ENCODE assay signal across 13 cellular contexts in the genomic region with DNA sequence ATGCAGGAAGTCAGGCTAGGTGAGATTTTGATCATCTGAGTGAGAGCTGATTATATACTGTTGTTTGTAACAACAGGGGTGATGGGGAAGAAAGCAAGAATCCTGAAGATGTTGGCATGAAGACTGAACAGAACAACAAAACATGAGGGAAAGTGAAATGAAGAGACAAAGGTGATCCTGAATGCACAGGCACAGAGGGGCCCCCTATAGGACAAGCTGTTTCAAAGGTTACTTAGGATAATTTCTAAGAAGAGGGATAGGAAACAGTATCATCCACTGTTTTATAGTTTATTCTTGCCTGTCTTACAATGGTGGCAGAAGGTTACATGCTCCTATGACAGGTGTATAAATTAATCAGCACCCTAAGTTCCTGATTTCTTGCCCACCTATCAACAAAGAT.
DNase-seq lines count a peak whose midpoint lies in the region; ATAC-seq and TF ChIP-seq lines count a peak whose summit lies in the region.
"Had no signal": no experiment of that assay in that cellular context is flagged by ENCODE, and none has a peak within 500 bp of the region (broad histone marks: within the 10 kb centered on the region; RNA-seq: fewer than 3 reads in every experiment).

No MANE protein-coding gene starts in this region.

- no peaks in the 10 kb centered on the region for H3K79me2 ChIP-seq in OCI-LY1 (ENCODE audit: insufficient read depth, low read length)

- no peaks in the 10 kb centered on the region for H3K9me2 ChIP-seq in OCI-LY1 (ENCODE audit: low read depth, low read length)

- no peaks in the 10 kb centered on the region for H3K9me3 ChIP-seq in AG04450 (ENCODE audit: control insufficient read depth, insufficient read depth, low read length)
- H3K9me3 ChIP-seq in OCI-LY1 (ENCODE audit: low read length) = no peaks in the 10 kb centered on the region
- no peaks in the 10 kb centered on the region for H3K9me3 ChIP-seq in esophagus muscularis mucosa
- H3K9me3 ChIP-seq: ascending aorta had no signal

- H3K27me3 ChIP-seq in AG04450 (ENCODE audit: control insufficient read depth, insufficient read depth, low read length) (no peaks in the 10 kb centered on the region), OCI-LY1 (ENCODE audit: insufficient read depth, low read length) (no peaks in the 10 kb centered on the region), esophagus muscularis mucosa (no peaks in the 10 kb centered on the region)
- H3K27me3 ChIP-seq: ascending aorta had no signal

- no peak overlapping the region for H2AFZ ChIP-seq in OCI-LY1 (ENCODE audit: low read length)

- intact Hi-C loops in esophagus muscularis mucosa (cut with DNase I) = no loop called here

- H3K4me1 ChIP-seq in OCI-LY1 (ENCODE audit: insufficient read depth, low read length, severe bottlenecking) (peaks cover 23% of the 10 kb centered on the region), esophagus muscularis mucosa (no peaks in the 10 kb centered on the region)

- DNase-seq in AG04450 (ENCODE audit: low read depth, low spot score) (no peak), epithelial cell of esophagus (ENCODE audit: low read depth) (peak; percentile 36), esophagus muscularis mucosa (ENCODE audit: extremely low spot score) (no peak), NCI-H774 (lab: John Stamatoyannopoulos, UW) (no peak), coronary artery (ENCODE audit: low spot score) (no peak)
- DNase-seq: activated CD4-positive, CD25-positive, alpha-beta regulatory T cell treated with anti-CD3 and anti-CD28 coated beads, Interleukin-2, amount 50 U/mL, for 72 hours; activated T-cell treated with anti-CD3 and anti-CD28 coated beads, Interleukin-2, amount 50 U/mL, for 4 hours; Karpas-422; NCI-H446 treated with DMSO at 0.1 percent for 48 hours had no signal

- H3F3A ChIP-seq in OCI-LY1 (ENCODE audit: insufficient read depth, low read length) = no peaks in the 10 kb centered on the region

- ATAC-seq in HG03342 (IDR thresholded peaks at IDR 0.05; ENCODE audit: unreplicated experiment) = no peak
- ATAC-seq: activated T-cell treated with anti-CD3 and anti-CD28 coated beads, Interleukin-2, amount 50 U/mL, for 4 hours had no signal

- no peaks in the 10 kb centered on the region for H4K20me1 ChIP-seq in OCI-LY1 (ENCODE audit: insufficient read depth, low read length)

- TF ChIP-seq CTCF in AG04450 (IDR thresholded peaks at IDR 0.05; ENCODE audit: low read depth, low read length) (peak; percentile 32; the same call in 1 of the 2 replicates), GM12874 (IDR thresholded peaks at IDR 0.05; ENCODE audit: insufficient read depth, low read depth, low read length) (0 out of 2 replicates have a peak, but pooled peaks have one; percentile 14), OCI-LY1 (IDR thresholded peaks at IDR 0.05; ENCODE audit: low read length) (peak; percentile 51), epithelial cell of esophagus (IDR thresholded peaks at IDR 0.05; ENCODE audit: insufficient read depth, low read depth, low read length, missing control alignments) (peak; percentile 29), esophagus muscularis mucosa (IDR thresholded peaks at IDR 0.05) (no peak), coronary artery (IDR thresholded peaks at IDR 0.05) (no peak)

- H3K9ac ChIP-seq in OCI-LY1 (ENCODE audit: low read length) = no peak overlapping the region

- POLR2A ChIA-PET in AG04450 (lab: Yijun Ruan, JAX) = no interaction called here

- no peaks in the 10 kb centered on the region for H3K36me3 ChIP-seq in OCI-LY1 (ENCODE audit: insufficient read depth, low read length)
- H3K36me3 ChIP-seq in esophagus muscularis mucosa = no peaks in the 10 kb centered on the region
- H3K36me3 ChIP-seq: ascending aorta had no signal

- H3K4me3 ChIP-seq in AG04450 (ENCODE audit: low read depth, low read length) (no peak overlapping the region), OCI-LY1 (ENCODE audit: low read depth, low read length, poor library complexity, severe bottlenecking) (no peak overlapping the region), epithelial cell of esophagus (ENCODE audit: low read length) (no peak overlapping the region), esophagus muscularis mucosa (no peak overlapping the region), coronary artery (no peak overlapping the region)
- H3K4me3 ChIP-seq: ascending aorta had no signal

- TF ChIP-seq POLR2A in esophagus muscularis mucosa (IDR thresholded peaks at IDR 0.05; ENCODE audit: low read depth) = no peak

- H3K4me2 ChIP-seq in OCI-LY1 (ENCODE audit: low read length) = no peak overlapping the region

- TF ChIP-seq EP300 in esophagus muscularis mucosa (IDR thresholded peaks at IDR 0.05) = no peak

- H3K27ac ChIP-seq in AG04450 (ENCODE audit: low read depth, low read length) (no peak overlapping the region), OCI-LY1 (ENCODE audit: low read depth, low read length, poor library complexity, severe bottlenecking) (no peak overlapping the region), esophagus muscularis mucosa (replicated peaks in 1 of 4) (no peak overlapping the region), coronary artery (no peak overlapping the region)

- CTCF ChIA-PET in AG04450 (lab: Charles Lee) = interaction anchor here (0.6 to 3.0 kb wide), 10 partner anchors 10 to 193 kb away, joined by 3 to 13 read pairs (median 4); a partner anchor contains a TSS

Comparison
In these comparisons a context has a peak if more than half of its experiments do, and no peak if none do; other contexts are left out.
1. CTCF ChIP-seq: peak in AG04450 (single experiment), GM12874 (single experiment), OCI-LY1 (single experiment) and epithelial cell of esophagus (single experiment); none in esophagus muscularis mucosa (0 of 3) and coronary artery (single experiment).